12 cellular contexts compared by ENCODE assay signal in the genomic region with DNA sequence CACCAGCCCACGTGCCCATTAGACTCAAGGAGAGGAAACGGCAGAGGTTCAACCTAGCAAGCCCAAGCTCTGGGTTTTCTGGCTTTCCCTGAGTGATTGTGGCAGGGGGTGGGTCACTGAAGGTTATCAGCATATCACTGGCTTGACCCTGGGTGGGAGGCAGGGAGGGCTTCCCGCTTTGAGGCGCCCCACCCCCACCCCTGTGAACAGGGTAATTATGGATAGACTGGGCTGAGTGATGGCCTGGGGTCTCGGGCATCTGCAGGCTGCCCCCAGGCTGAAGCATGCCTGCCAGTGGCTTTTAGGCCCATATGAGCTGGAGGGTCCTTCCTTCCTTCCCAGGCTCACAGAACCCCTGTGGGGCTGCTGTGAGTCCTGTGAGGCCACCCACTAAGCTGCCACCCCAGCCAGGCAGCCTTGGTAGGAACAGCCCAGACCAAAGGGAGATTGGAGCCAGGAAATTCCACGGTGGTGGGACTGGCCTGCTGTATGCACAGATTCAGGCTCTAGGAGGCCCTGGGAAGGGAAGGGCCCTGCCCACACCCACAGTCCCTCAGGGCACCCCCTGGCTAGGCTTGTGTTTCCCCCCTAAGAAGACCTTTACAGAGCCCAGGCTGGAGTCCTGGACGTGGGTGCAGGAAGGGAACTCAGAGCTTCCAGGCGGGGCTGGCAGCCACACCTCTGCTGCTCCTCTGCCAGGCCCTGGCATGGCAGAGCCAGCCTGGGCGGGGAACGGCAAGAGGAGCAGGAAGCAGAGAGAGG. TPM values are rescaled to one million over a fixed set of nuclear protein-coding genes. Genes with fewer than 3 reads are reported as not detected.
A peak's percentile ranks its signal among the peaks of the same experiment; 100 is the strongest.
DNase-seq lines count a peak whose midpoint lies in the region; ATAC-seq, FAIRE-seq and TF ChIP-seq lines count a peak whose summit lies in the region.
"Had no signal": no experiment of that assay in that cellular context is flagged by ENCODE, and none has a peak within 500 bp of the region (broad histone marks: within the 10 kb centered on the region; RNA-seq: fewer than 3 reads in every experiment).

No MANE protein-coding gene starts in this region.

- TF ChIP-seq EP300 in H1 (IDR thresholded peaks at IDR 0.05; ENCODE audit: borderline replicate concordance in 1 of 2, low read depth in 2 of 2, low read length in 2 of 2): no peak

- TF ChIP-seq CTCF in C4-2B (conservative IDR thresholded peaks at IDR 0.05) (no peak), H1 (IDR thresholded peaks at IDR 0.05; ENCODE audit: control extremely low read depth in 1 of 3, insufficient read depth in 1 of 3, low read depth in 1 of 3, low read length in 3 of 3) (no peak), GM10266 (IDR thresholded peaks at IDR 0.05; ENCODE audit: control insufficient read depth, insufficient read depth, low read depth, missing control alignments) (no peak)
- no peak for TF ChIP-seq CTCF in CD8-positive, alpha-beta T cell (IDR thresholded peaks at IDR 0.05)

- H3K18ac ChIP-seq in H1 (ENCODE audit: extremely low read depth, low read length): 0 out of 2 replicates have a peak overlapping the region, but pooled peaks have one; percentile 20

- no peak for TF ChIP-seq RAD21 in H1 (IDR thresholded peaks at IDR 0.05 in 1 of 2, conservative IDR thresholded peaks at IDR 0.05 in 1 of 2; ENCODE audit: low read depth in 2 of 2, low read length in 2 of 2)

- WGBS in H1 (ENCODE audit: extremely low coverage in 1 of 2, insufficient coverage in 1 of 2, insufficient read length in 1 of 2, insufficient replicate concordance in 2 of 2, low coverage in 1 of 2, low lambda C conversion rate in 2 of 2, missing lambda C conversion rate in 1 of 2), 2 experiments: 78% methylated on average over 10 of the region's 10 CpGs; no CpG with 5 or more reads in 1 of the 2 experiments

- no peak overlapping the region for H2AK5ac ChIP-seq in H1 (ENCODE audit: low read depth, low read length)

- ATAC-seq in CD8-positive, alpha-beta T cell: no peak
- ATAC-seq in GM19397 (IDR thresholded peaks at IDR 0.05; ENCODE audit: unreplicated experiment): no peak

- no peak overlapping the region; the same call in 1 of the 2 replicates for H2BK5ac ChIP-seq in H1 (ENCODE audit: low read depth, low read length)

- H3K23ac ChIP-seq in H1 (ENCODE audit: insufficient read length): no peak overlapping the region

- H3K27ac ChIP-seq in C4-2B (peak overlapping the region; percentile 76), H1 (ENCODE audit: low read depth, low read length) (no peak overlapping the region)
- H3K27ac ChIP-seq in CD8-positive, alpha-beta T cell (ENCODE audit: low read depth, low read length): no peak overlapping the region

- no peaks in the 10 kb centered on the region for H3K4me1 Mint-ChIP-seq in CD8-positive, alpha-beta T cell (ENCODE audit: low read depth)

- H3K23me2 ChIP-seq in H1 (ENCODE audit: low read depth, low read length): peaks cover 14% of the 10 kb centered on the region

- H4K20me1 ChIP-seq in H1 (replicated peaks in 1 of 2; ENCODE audit: control insufficient read depth in 1 of 2, insufficient read depth in 2 of 2, low read length in 2 of 2): peaks cover 0 to 14% of the 10 kb centered on the region in 2 experiments

- TF ChIP-seq POLR2A in H1 (IDR thresholded peaks at IDR 0.05; ENCODE audit: control extremely low read depth in 1 of 2, low read depth in 2 of 2, low read length in 2 of 2): no peak

- FAIRE-seq in H1 (lab: Jason Lieb, UNC): no peak

- H2AFZ ChIP-seq in H1 (ENCODE audit: low read length): peak overlapping the region; percentile 3; the same call in 1 of the 2 replicates

- H3K36me3 ChIP-seq in H1 (ENCODE audit: control insufficient read depth in 2 of 4, insufficient read depth in 4 of 4, low read length in 3 of 4) (no peaks in the 10 kb centered on the region; a peak in 1 of 8 replicates), mucosa of stomach (ENCODE audit: control insufficient read depth, insufficient read depth, low read length) (no peaks in the 10 kb centered on the region)
- no peaks in the 10 kb centered on the region for H3K36me3 ChIP-seq in CD8-positive, alpha-beta T cell (ENCODE audit: insufficient read depth, low read length)

- no peak overlapping the region for H3K4ac ChIP-seq in H1 (replicated peaks; ENCODE audit: insufficient read length, low read depth, low read length)

- H3K9ac ChIP-seq in H1 (replicated peaks in 1 of 4; ENCODE audit: extremely low read depth in 1 of 4, low read depth in 3 of 4, low read length in 3 of 4) (no peak overlapping the region), mucosa of stomach (ENCODE audit: low read length) (peak overlapping the region; percentile 36)

- peak overlapping the region; percentile 48; the same call in 1 of the 2 replicates for H2BK20ac ChIP-seq in H1 (ENCODE audit: low read length)

- intact Hi-C loops in CD8-positive, alpha-beta T cell (cut with DNase I, micrococcal nuclease): no loop called here

- no peak overlapping the region for H4K5ac ChIP-seq in H1 (ENCODE audit: insufficient read length, low read depth, low read length)

- H3K27me3 Mint-ChIP-seq in CD8-positive, alpha-beta T cell (ENCODE audit: low read depth): no peaks in the 10 kb centered on the region

- 0 out of 7 replicates have a peak, but pooled peaks cover 0 to 3% (median 0%) of the 10 kb centered on the region in 4 experiments for H3K27me3 ChIP-seq in H1 (replicated peaks in 1 of 4; ENCODE audit: control insufficient read depth in 3 of 4, extremely low read depth in 1 of 4, insufficient read depth in 3 of 4, low read length in 3 of 4)
- no peaks in the 10 kb centered on the region for H3K27me3 ChIP-seq in mucosa of stomach (ENCODE audit: control insufficient read depth, insufficient read depth, low read length)
- no peaks in the 10 kb centered on the region for H3K27me3 ChIP-seq in CD8-positive, alpha-beta T cell (ENCODE audit: insufficient read depth, low read length)

- H3K4me1 ChIP-seq in H1 (replicated peaks in 1 of 4; ENCODE audit: control insufficient read depth in 3 of 4, insufficient read depth in 4 of 4, low read length in 3 of 4) (peaks cover 0 to 7% (median 0%) of the 10 kb centered on the region in 4 experiments; a peak in 1 of 7 replicates), mucosa of stomach (ENCODE audit: control insufficient read depth, insufficient read depth, low read length) (peaks cover 20% of the 10 kb centered on the region)
- no peaks in the 10 kb centered on the region for H3K4me1 ChIP-seq in CD8-positive, alpha-beta T cell (ENCODE audit: insufficient read depth, low read length)

- peaks cover 0 to 6% of the 10 kb centered on the region in 2 experiments; a peak in 1 of 4 replicates for H3K79me2 ChIP-seq in H1 (ENCODE audit: control insufficient read depth in 1 of 2, insufficient read depth in 2 of 2, low read length in 2 of 2)

- H3K4me3 ChIP-seq in H1 (ENCODE audit: extremely low read depth in 1 of 4, insufficient read depth in 2 of 4, low read depth in 3 of 4, low read length in 4 of 4) (no peak overlapping the region), mucosa of stomach (ENCODE audit: low read length) (no peak overlapping the region)
- H3K4me3 ChIP-seq in CD8-positive, alpha-beta T cell (ENCODE audit: low read depth, low read length): no peak overlapping the region

- H2BK120ac ChIP-seq in H1 (replicated peaks; ENCODE audit: low read depth, low read length): no peak overlapping the region

- H3K4me3 Mint-ChIP-seq in CD8-positive, alpha-beta T cell: no peak overlapping the region

- H2BK15ac ChIP-seq in H1 (ENCODE audit: low read length): no peak overlapping the region

- no peaks in the 10 kb centered on the region for H3K79me1 ChIP-seq in H1 (ENCODE audit: low read depth, low read length)

- H3K14ac ChIP-seq in H1 (ENCODE audit: insufficient read length): no peak overlapping the region

- H3K9me3 ChIP-seq in H1 (ENCODE audit: insufficient read depth in 2 of 2, low read depth in 1 of 2, low read length in 1 of 2): no peaks in the 10 kb centered on the region
- H3K9me3 ChIP-seq in mucosa of stomach (ENCODE audit: control insufficient read depth, low read length): no peaks in the 10 kb centered on the region
- no peaks in the 10 kb centered on the region for H3K9me3 ChIP-seq in CD8-positive, alpha-beta T cell (ENCODE audit: low read length)

- DNase-seq in NCI-H226 (peak; percentile 98), H1 (ENCODE audit: low read depth in 1 of 2, low spot score in 2 of 2) (no peak), GM10266 (ENCODE audit: extremely low spot score) (no peak), NCI-H2029 treated with DMSO at 0.1 percent for 48 hours (lab: John Stamatoyannopoulos, UW) (no peak)
- no peak for DNase-seq in CD8-positive, alpha-beta T cell
- DNase-seq: activated gamma-delta T cell treated with Interleukin-2 at 50 U/mL for 16 hours; DND-41; stimulated activated CD4-positive, alpha-beta T cell treated with anti-CD3 and anti-CD28 coated beads, Interleukin-12 subunit alpha, Interleukin-12 subunit beta, amount 100 ng/mL, for 4 hours had no signal

- H3K4me2 ChIP-seq in H1 (ENCODE audit: insufficient read depth in 1 of 2, low read depth in 2 of 2, low read length in 2 of 2): no peak overlapping the region

- H4K91ac ChIP-seq in H1 (replicated peaks; ENCODE audit: insufficient read length, low read length): no peak overlapping the region

- CTCF ChIA-PET in H1 (lab: Charles Lee; ENCODE audit: partially characterized antibody): interaction anchor here (0.9 to 4.8 kb wide), 5 partner anchors 8 to 28 kb away, joined by 3 to 27 read pairs (median 5); no protein-coding TSS in a partner anchor
- CTCF ChIA-PET in CD8-positive, alpha-beta T cell (lab: Charles Lee): no interaction called here

- no peak overlapping the region for H3K27ac Mint-ChIP-seq in CD8-positive, alpha-beta T cell

- POLR2A ChIA-PET in H1 (lab: Charles Lee; ENCODE audit: partially characterized antibody): no interaction called here
- POLR2A ChIA-PET in CD8-positive, alpha-beta T cell (lab: Charles Lee): no interaction called here

- no peak overlapping the region for H3K56ac ChIP-seq in H1 (replicated peaks; ENCODE audit: insufficient read length, low read depth, low read length)

- no peaks in the 10 kb centered on the region for H3K36me3 Mint-ChIP-seq in CD8-positive, alpha-beta T cell

- no peak overlapping the region for H4K8ac ChIP-seq in H1 (ENCODE audit: extremely low read depth, insufficient read depth, low read length)

- H2BK12ac ChIP-seq in H1 (ENCODE audit: low read depth, low read length): no peak overlapping the region

- H3K9me3 Mint-ChIP-seq in CD8-positive, alpha-beta T cell: no peaks in the 10 kb centered on the region

RNA-seq across cellular contexts. Expression of a gene that starts 33.2 kb away (rescaled TPM):
- 17.8 and 18.6 TPM in 2 replicates for total RNA-seq in H1 (2021; fragmentation: NEBNext Ultra II Directional; extraction: Animal tissue kit (Norgen Biotek cat#: 25700))
- 14.3 and 19.7 TPM in 2 replicates for polyA plus RNA-seq in H1 (2011; rRNA removed)
- 15.7 TPM for polyA plus RNA-seq in H1 (2011; cell fraction: cytosol; rRNA removed)
- 60.7 TPM for polyA plus RNA-seq in H1 (2011; cell fraction: nucleus; rRNA removed)
- polyA plus RNA-seq in H1 (2012, experiment 1 of 2): 5.2 to 15.3 TPM (median 12.7 TPM) in 4 replicates
- 10.9 TPM for polyA plus RNA-seq in H1 (2012, experiment 2 of 2)
- 5.4 TPM for polyA plus RNA-seq in H1 (2013, experiment 1 of 2)
- 4.6 TPM for polyA plus RNA-seq in H1 (2013, experiment 2 of 2)
- polyA minus RNA-seq in H1 (2011; rRNA and poly(A)+ RNA removed): 10.2 and 12.8 TPM in 2 replicates
- 18.2 TPM for polyA minus RNA-seq in H1 (2011; cell fraction: cytosol; rRNA and poly(A)+ RNA removed)
- 42.1 TPM for polyA minus RNA-seq in H1 (2011; cell fraction: nucleus; rRNA and poly(A)+ RNA removed)
- total RNA-seq in CD8-positive, alpha-beta T cell: not detected
- total RNA-seq: HT1080 had no signal

RNA-seq across cellular contexts. Expression of a gene that starts 55.6 kb away (rescaled TPM):
- 0.61 and 1.5 TPM in 2 replicates for total RNA-seq in H1 (2021; fragmentation: NEBNext Ultra II Directional; extraction: Animal tissue kit (Norgen Biotek cat#: 25700))
- polyA plus RNA-seq in H1 (2011; rRNA removed): 0.39 and 0.58 TPM in 2 replicates
- 0.47 TPM for polyA plus RNA-seq in H1 (2011; cell fraction: cytosol; rRNA removed)
- polyA plus RNA-seq in H1 (2011; cell fraction: nucleus; rRNA removed): 1.1 TPM
- polyA plus RNA-seq in H1 (2012, experiment 1 of 2): 0.34 to 0.76 TPM (median 0.43 TPM) in 4 replicates
- 0.08 TPM for polyA plus RNA-seq in H1 (2012, experiment 2 of 2)
- polyA plus RNA-seq in H1 (2013, experiment 1 of 2): 0.43 TPM
- polyA plus RNA-seq in H1 (2013, experiment 2 of 2): 0.44 TPM
- polyA minus RNA-seq in H1 (2011; rRNA and poly(A)+ RNA removed): 0.46 and 1.0 TPM in 2 replicates
- polyA minus RNA-seq in H1 (2011; cell fraction: cytosol; rRNA and poly(A)+ RNA removed): 1.8 TPM
- 1.3 TPM for polyA minus RNA-seq in H1 (2011; cell fraction: nucleus; rRNA and poly(A)+ RNA removed)
- total RNA-seq in CD8-positive, alpha-beta T cell: under 1 TPM; 0.22 to 0.35 TPM

RNA-seq across cellular contexts. Expression of a gene that starts 57.5 kb away (rescaled TPM):
- not detected in 2 replicates for total RNA-seq in H1 (2021; fragmentation: NEBNext Ultra II Directional; extraction: Animal tissue kit (Norgen Biotek cat#: 25700))
- polyA plus RNA-seq in H1 (2011; rRNA removed): 0.03 and 0.15 TPM in 2 replicates
- 0.06 TPM for polyA plus RNA-seq in H1 (2011; cell fraction: cytosol; rRNA removed)
- polyA plus RNA-seq in H1 (2011; cell fraction: nucleus; rRNA removed): not detected
- polyA plus RNA-seq in H1 (2012, experiment 1 of 2): 0.16 TPM in 1 of 4 replicates, not detected in the others
- polyA plus RNA-seq in H1 (2012, experiment 2 of 2): not detected
- polyA plus RNA-seq in H1 (2013, experiment 1 of 2): 0.08 TPM
- 0.06 TPM for polyA plus RNA-seq in H1 (2013, experiment 2 of 2)
- 0.35 and 0.98 TPM in 2 replicates for polyA minus RNA-seq in H1 (2011; rRNA and poly(A)+ RNA removed)
- 0.81 TPM for polyA minus RNA-seq in H1 (2011; cell fraction: cytosol; rRNA and poly(A)+ RNA removed)
- 0.60 TPM for polyA minus RNA-seq in H1 (2011; cell fraction: nucleus; rRNA and poly(A)+ RNA removed)
- total RNA-seq in CD8-positive, alpha-beta T cell: not detected
- total RNA-seq: HT1080 had no signal

Comparison
In these comparisons a context has a peak if more than half of its experiments do, and no peak if none do; other contexts are left out.
1. RNA of a gene that starts 33.2 kb away (total RNA-seq): 17.8 to 18.6 TPM in H1; not detected in CD8-positive, alpha-beta T cell; every median in the first group is over 10 times any median in the second.